In the genomic region with DNA sequence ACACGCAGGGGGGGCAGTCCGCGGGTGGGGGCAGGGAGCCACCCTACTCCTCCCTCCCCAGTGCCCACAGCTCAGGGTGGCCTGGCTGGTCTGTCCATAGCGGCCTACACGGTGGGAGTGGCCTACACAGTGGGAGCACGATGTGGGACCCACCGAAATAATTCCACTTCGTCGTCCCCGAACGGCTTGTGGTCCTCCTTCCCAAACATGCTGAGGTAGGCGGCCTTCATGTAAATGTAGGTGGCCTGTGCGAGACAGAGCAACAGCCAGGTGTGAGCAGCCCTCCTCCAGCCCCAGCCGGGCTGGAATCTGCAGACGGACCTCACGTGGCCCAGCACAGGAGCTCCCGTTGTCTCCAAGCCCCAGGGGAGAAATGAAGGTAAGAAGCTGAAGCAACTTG, we compare ENCODE assay signal across 1 cellular context.
A peak's percentile ranks its signal among the peaks of the same experiment; 100 is the strongest.
TF ChIP-seq lines count a peak whose summit lies in the region.

No MANE protein-coding gene starts in this region.

TF ChIP-seq in HepG2, 621 proteins besides CTCF, POLR2A, EP300 and RAD21:
- TF ChIP-seq AGO1 (IDR thresholded peaks at IDR 0.05; ENCODE audit: low read depth, low read length, poor library complexity, severe bottlenecking) = peak; percentile 4
- TF ChIP-seq FOXA3 (CRISPR knock-in tag; IDR thresholded peaks at IDR 0.05) = no peak
- TF ChIP-seq, protein P1, sequence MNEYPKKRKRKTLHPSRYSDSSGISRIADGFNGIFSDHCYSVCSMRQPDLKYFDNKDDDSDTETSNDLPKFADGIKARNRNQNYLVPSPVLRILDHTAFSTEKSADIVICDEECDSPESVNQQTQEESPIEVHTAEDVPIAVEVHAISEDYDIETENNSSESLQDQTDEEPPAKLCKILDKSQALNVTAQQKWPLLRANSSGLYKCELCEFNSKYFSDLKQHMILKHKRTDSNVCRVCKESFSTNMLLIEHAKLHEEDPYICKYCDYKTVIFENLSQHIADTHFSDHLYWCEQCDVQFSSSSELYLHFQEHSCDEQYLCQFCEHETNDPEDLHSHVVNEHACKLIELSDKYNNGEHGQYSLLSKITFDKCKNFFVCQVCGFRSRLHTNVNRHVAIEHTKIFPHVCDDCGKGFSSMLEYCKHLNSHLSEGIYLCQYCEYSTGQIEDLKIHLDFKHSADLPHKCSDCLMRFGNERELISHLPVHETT (CRISPR knock-in tag; conservative IDR thresholded peaks at IDR 0.05) = no peak
- TF ChIP-seq, protein P2, sequence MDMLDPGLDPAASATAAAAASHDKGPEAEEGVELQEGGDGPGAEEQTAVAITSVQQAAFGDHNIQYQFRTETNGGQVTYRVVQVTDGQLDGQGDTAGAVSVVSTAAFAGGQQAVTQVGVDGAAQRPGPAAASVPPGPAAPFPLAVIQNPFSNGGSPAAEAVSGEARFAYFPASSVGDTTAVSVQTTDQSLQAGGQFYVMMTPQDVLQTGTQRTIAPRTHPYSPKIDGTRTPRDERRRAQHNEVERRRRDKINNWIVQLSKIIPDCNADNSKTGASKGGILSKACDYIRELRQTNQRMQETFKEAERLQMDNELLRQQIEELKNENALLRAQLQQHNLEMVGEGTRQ (IDR thresholded peaks at IDR 0.05; ENCODE audit: low read depth, low read length) = no peak
- TF ChIP-seq, protein P2 (CRISPR knock-in tag; IDR thresholded peaks at IDR 0.05; ENCODE audit: borderline replicate concordance) = no peak
- TF ChIP-seq ZNF670 (CRISPR knock-in tag; IDR thresholded peaks at IDR 0.05; ENCODE audit: borderline replicate concordance) = 0 out of 2 replicates have a peak, but pooled peaks have one; percentile 16
- TF ChIP-seq, protein P3, sequence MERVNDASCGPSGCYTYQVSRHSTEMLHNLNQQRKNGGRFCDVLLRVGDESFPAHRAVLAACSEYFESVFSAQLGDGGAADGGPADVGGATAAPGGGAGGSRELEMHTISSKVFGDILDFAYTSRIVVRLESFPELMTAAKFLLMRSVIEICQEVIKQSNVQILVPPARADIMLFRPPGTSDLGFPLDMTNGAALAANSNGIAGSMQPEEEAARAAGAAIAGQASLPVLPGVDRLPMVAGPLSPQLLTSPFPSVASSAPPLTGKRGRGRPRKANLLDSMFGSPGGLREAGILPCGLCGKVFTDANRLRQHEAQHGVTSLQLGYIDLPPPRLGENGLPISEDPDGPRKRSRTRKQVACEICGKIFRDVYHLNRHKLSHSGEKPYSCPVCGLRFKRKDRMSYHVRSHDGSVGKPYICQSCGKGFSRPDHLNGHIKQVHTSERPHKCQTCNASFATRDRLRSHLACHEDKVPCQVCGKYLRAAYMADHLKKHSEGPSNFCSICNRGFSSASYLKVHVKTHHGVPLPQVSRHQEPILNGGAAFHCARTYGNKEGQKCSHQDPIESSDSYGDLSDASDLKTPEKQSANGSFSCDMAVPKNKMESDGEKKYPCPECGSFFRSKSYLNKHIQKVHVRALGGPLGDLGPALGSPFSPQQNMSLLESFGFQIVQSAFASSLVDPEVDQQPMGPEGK (CRISPR knock-in tag; IDR thresholded peaks at IDR 0.05) = 0 out of 2 replicates have a peak, but pooled peaks have one; percentile 13
